Comparison of ENCODE assay signal across 12 cellular contexts in the genomic region with DNA sequence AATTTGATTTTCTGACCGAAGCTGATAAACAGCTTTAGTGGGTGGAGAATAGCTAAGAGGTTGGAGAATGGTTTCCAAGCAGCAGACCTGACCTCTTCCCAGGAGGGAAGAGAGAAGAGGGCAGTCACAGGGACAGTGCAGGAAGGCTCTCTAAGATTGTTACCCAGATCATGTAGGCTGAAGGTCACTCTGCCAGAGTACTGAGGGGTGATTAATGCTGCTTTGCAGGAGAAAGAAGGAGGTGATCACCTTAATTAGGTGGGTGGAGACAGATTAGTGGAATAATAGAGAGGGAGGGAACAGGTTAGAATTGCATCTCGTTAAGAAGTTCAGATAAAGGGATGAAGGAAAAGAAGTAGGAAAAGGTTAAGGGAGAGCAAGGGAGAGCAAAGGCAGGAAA.
"Had no signal": no experiment of that assay in that cellular context is flagged by ENCODE, and none has a peak within 500 bp of the region (broad histone marks: within the 10 kb centered on the region; RNA-seq: fewer than 3 reads in every experiment).

No MANE protein-coding gene starts in this region.

- H3K9me3 ChIP-seq: ascending aorta, testis had no signal

- H3K4me1 ChIP-seq: testis had no signal

- ATAC-seq: activated CD8-positive, alpha-beta T cell treated with anti-CD3 and anti-CD28 coated beads, Interleukin-2, amount 10 ng/mL, durations not matched to agents 7 days and 5 days; naive thymus-derived CD8-positive, alpha-beta T cell had no signal

- DNase-seq: activated CD4-positive, alpha-beta T cell treated with anti-CD3 and anti-CD28 coated beads for 48 hours; activated CD8-positive, alpha-beta memory T cell treated with anti-CD3 and anti-CD28 coated beads, Interleukin-2, amount 50 U/mL, for 48 hours; activated CD8-positive, alpha-beta T cell treated with anti-CD3 and anti-CD28 coated beads, Interleukin-2, amount 10 ng/mL, durations not matched to agents 7 days and 5 days; heart left ventricle; midbrain; naive thymus-derived CD8-positive, alpha-beta T cell; stimulated activated CD4-positive, alpha-beta T cell treated with anti-CD3 and anti-CD28 coated beads, Interleukin-4, amount 100 ng/mL, for 24 hours; T-helper 1 cell; testis had no signal

- H3K27ac ChIP-seq: cardiac muscle cell, heart left ventricle, testis, VCaP had no signal

- H3K27me3 ChIP-seq: ascending aorta, cardiac muscle cell, heart left ventricle, testis had no signal

- H3K4me3 ChIP-seq: ascending aorta, cardiac muscle cell, heart left ventricle, testis had no signal

- H3K36me3 ChIP-seq: ascending aorta, cardiac muscle cell, heart left ventricle had no signal
